ENCODE assay signal across 11 cellular contexts in genomic region chr14:91058017-91058675, GRCh38. TPM values are rescaled to one million over a fixed set of nuclear protein-coding genes. Genes with fewer than 3 reads are reported as not detected.
DNase-seq lines count a peak whose midpoint lies in the region; ATAC-seq and TF ChIP-seq lines count a peak whose summit lies in the region.
"Had no signal": no experiment of that assay in that cellular context is flagged by ENCODE, and none has a peak within 500 bp of the region (broad histone marks: within the 10 kb centered on the region; RNA-seq: fewer than 3 reads in every experiment).

No MANE protein-coding gene starts in this region.

- H3K27ac Mint-ChIP-seq in activated CD8-positive, alpha-beta T cell treated with anti-CD3 and anti-CD28 coated beads, Interleukin-2, amount 10 ng/mL, durations not matched to agents 7 days and 5 days: no peak overlapping the region

- TF ChIP-seq POLR2A in HCT116 (IDR thresholded peaks at IDR 0.05; ENCODE audit: borderline replicate concordance, extremely low read depth, insufficient read depth, insufficient read length): no peak

- H2AFZ ChIP-seq in HCT116 (ENCODE audit: low read depth, low read length, poor library complexity, severe bottlenecking): no peak overlapping the region

- H3K27me3 Mint-ChIP-seq in activated CD8-positive, alpha-beta T cell treated with anti-CD3 and anti-CD28 coated beads, Interleukin-2, amount 10 ng/mL, durations not matched to agents 7 days and 5 days (ENCODE audit: low read depth): no peaks in the 10 kb centered on the region

- H3K4me1 Mint-ChIP-seq in activated CD8-positive, alpha-beta T cell treated with anti-CD3 and anti-CD28 coated beads, Interleukin-2, amount 10 ng/mL, durations not matched to agents 7 days and 5 days (ENCODE audit: low read depth): peaks cover 59% of the 10 kb centered on the region

- intact Hi-C loops in HCT116 (cut with micrococcal nuclease): no loop called here

- no peaks in the 10 kb centered on the region for H4K20me1 ChIP-seq in HCT116 (ENCODE audit: insufficient read depth)

- RAD21 ChIA-PET in HCT116 (lab: Charles Lee; ENCODE audit: low non-redundant PET in 1 of 2, low total read pairs in 2 of 2, uncharacterized antibody in 2 of 2, unreplicated experiment in 2 of 2): no interaction called here

- TF ChIP-seq RAD21 in HCT116 (IDR thresholded peaks at IDR 0.05; ENCODE audit: low read depth): no peak

- H3K36me3 Mint-ChIP-seq in activated CD8-positive, alpha-beta T cell treated with anti-CD3 and anti-CD28 coated beads, Interleukin-2, amount 10 ng/mL, durations not matched to agents 7 days and 5 days (ENCODE audit: low read depth): peaks cover 48% of the 10 kb centered on the region

- H3K9me3 ChIP-seq in HCT116 (ENCODE audit: control insufficient read depth in 1 of 2, insufficient read depth in 1 of 2, low read depth in 1 of 2, low read length in 2 of 2): no peaks in the 10 kb centered on the region

- H3K4me3 Mint-ChIP-seq in activated CD8-positive, alpha-beta T cell treated with anti-CD3 and anti-CD28 coated beads, Interleukin-2, amount 10 ng/mL, durations not matched to agents 7 days and 5 days: peak overlapping the region; percentile 90

- peaks cover 5% of the 10 kb centered on the region for H3K9me3 Mint-ChIP-seq in activated CD8-positive, alpha-beta T cell treated with anti-CD3 and anti-CD28 coated beads, Interleukin-2, amount 10 ng/mL, durations not matched to agents 7 days and 5 days (ENCODE audit: insufficient read depth)

- peaks cover 60% of the 10 kb centered on the region for H3K79me2 ChIP-seq in HCT116 (ENCODE audit: insufficient read depth, low read length)

- H3K27me3 ChIP-seq in HCT116 (ENCODE audit: insufficient read depth, low read length): no peaks in the 10 kb centered on the region

- H3K9me2 ChIP-seq in HCT116 (ENCODE audit: insufficient read depth): no peaks in the 10 kb centered on the region

- POLR2A ChIA-PET in HCT116 (lab: Charles Lee): no interaction called here
- POLR2A ChIA-PET in activated CD8-positive, alpha-beta T cell treated with anti-CD3 and anti-CD28 coated beads, Interleukin-2, amount 10 ng/mL, durations not matched to agents 7 days and 5 days (lab: Charles Lee): interaction anchor here (0.7 to 11.0 kb wide), 6 partner anchors 8 to 214 kb away, joined by 3 to 203 read pairs (median 4); partner anchors contain the start of gene DGLUCY

- H3K4me2 ChIP-seq in HCT116 (ENCODE audit: low read length): peak overlapping the region; percentile 83

- BruUV-seq in HCT116 (replicated peaks; lab: Mats Ljungman, UMichigan): TSS peak; percentile 27

- H3K27ac ChIP-seq in HCT116 (ENCODE audit: low read depth, low read length): peak overlapping the region; percentile 16; the same call in 1 of the 2 replicates
- no peak overlapping the region for H3K27ac ChIP-seq in coronary artery
- H3K27ac ChIP-seq: SK-N-MC had no signal

- peaks cover 20 to 46% of the 10 kb centered on the region in 2 experiments for H3K4me1 ChIP-seq in HCT116 (ENCODE audit: control insufficient read depth in 1 of 2, insufficient read depth in 2 of 2, low read length in 2 of 2)

- TF ChIP-seq CTCF in HCT116 (IDR thresholded peaks at IDR 0.05 in 2 of 3, conservative IDR thresholded peaks at IDR 0.05 in 1 of 3; ENCODE audit: borderline replicate concordance in 1 of 3, insufficient read depth in 1 of 3, low read depth in 2 of 3, low read length in 2 of 3): no peak
- no peak for TF ChIP-seq CTCF in coronary artery (IDR thresholded peaks at IDR 0.05)

- peak overlapping the region; percentile 80 to 84 for H3K4me3 ChIP-seq in HCT116 (replicated peaks in 1 of 2; ENCODE audit: low read depth in 1 of 2, low read length in 2 of 2)
- H3K4me3 ChIP-seq in coronary artery: no peak overlapping the region
- H3K4me3 ChIP-seq: SK-N-MC had no signal

- CTCF ChIA-PET in HCT116 (lab: Charles Lee): interaction anchor here (1.5 kb wide), 1 partner anchor 17 kb away, joined by 4 read pairs; no protein-coding TSS in a partner anchor
- CTCF ChIA-PET in activated CD8-positive, alpha-beta T cell treated with anti-CD3 and anti-CD28 coated beads, Interleukin-2, amount 10 ng/mL, durations not matched to agents 7 days and 5 days (lab: Charles Lee): interaction anchor here (1.0 to 7.1 kb wide), 9 partner anchors 17 to 156 kb away, joined by 3 to 108 read pairs (median 5); partner anchors contain the start of gene DGLUCY

- H3K9ac ChIP-seq in HCT116 (ENCODE audit: low read length): peak overlapping the region; percentile 77; the same call in 1 of the 2 replicates

- no peak for ATAC-seq in HCT116
- ATAC-seq in activated CD8-positive, alpha-beta T cell treated with anti-CD3 and anti-CD28 coated beads, Interleukin-2, amount 10 ng/mL, durations not matched to agents 7 days and 5 days: no peak
- no peak for ATAC-seq in HG03135 (IDR thresholded peaks at IDR 0.05; ENCODE audit: unreplicated experiment)

- H3K36me3 ChIP-seq in HCT116 (ENCODE audit: control insufficient read depth in 1 of 2, insufficient read depth in 2 of 2, low read length in 2 of 2): no peaks in the 10 kb centered on the region

- DNase-seq in A172 (ENCODE audit: low spot score) (peak; percentile 83), HCT116 (ENCODE audit: low read depth, low spot score) (no peak), inferior parietal cortex (ENCODE audit: extremely low spot score) (peak; percentile 39), coronary artery (ENCODE audit: low spot score) (no peak), COR-L47 (lab: John Stamatoyannopoulos, UW) (no peak)
- no peak for DNase-seq in activated CD8-positive, alpha-beta T cell treated with anti-CD3 and anti-CD28 coated beads, Interleukin-2, amount 10 ng/mL, durations not matched to agents 7 days and 5 days
- DNase-seq in activated effector memory CD4-positive, alpha-beta T cell treated with Interleukin-2 at 50 U/mL for 16 hours: no peak
- DNase-seq: activated naive CD4-positive, alpha-beta T cell treated with Interleukin-2 at 50 U/mL for 16 hours; NCI-H1092 treated with DMSO at 0.1 percent for 48 hours had no signal

TF ChIP-seq in HCT116, 20 proteins besides CTCF, POLR2A, EP300 and RAD21:
- TF ChIP-seq EZH2 (IDR thresholded peaks at IDR 0.05) (no peak), SRF (IDR thresholded peaks at IDR 0.05; ENCODE audit: low read depth) (no peak), ELF1 (IDR thresholded peaks at IDR 0.05; ENCODE audit: borderline replicate concordance, low read depth) (no peak), ZFX (IDR thresholded peaks at IDR 0.05) (no peak), EGR1 (IDR thresholded peaks at IDR 0.05; ENCODE audit: low read depth) (no peak), ATF3 (IDR thresholded peaks at IDR 0.05) (no peak), CEBPB (IDR thresholded peaks at IDR 0.05; ENCODE audit: low read depth) (no peak), POLR2AphosphoS5 (IDR thresholded peaks at IDR 0.05; ENCODE audit: low read depth, low read length) (no peak; the same call in 1 of the 2 replicates)

RNA-seq across cellular contexts. Expression of gene RPS6KA5, which starts 2.3 kb away (rescaled TPM):
- 5.8 and 8.8 TPM in 2 replicates for total RNA-seq in A172 (2014; rRNA removed; shearing (Covaris generic))
- 24.2 TPM for total RNA-seq in HCT116 (2021; ENCODE audit: unreplicated experiment)
- 5.4 and 7.3 TPM in 2 replicates for polyA plus RNA-seq in HCT116 (2012)
- total RNA-seq in activated CD8-positive, alpha-beta T cell treated with anti-CD3 and anti-CD28 coated beads, Interleukin-2, amount 10 ng/mL, durations not matched to agents 7 days and 5 days: 10 to 100 TPM; 50.8 to 53.1 TPM

RNA-seq across cellular contexts. Expression of gene DGLUCY, which starts 55.7 kb away (rescaled TPM):
- total RNA-seq in A172 (2014; rRNA removed; shearing (Covaris generic)): 28.7 and 31.7 TPM in 2 replicates
- 67.0 TPM for total RNA-seq in HCT116 (2021; ENCODE audit: unreplicated experiment)
- 42.9 and 44.8 TPM in 2 replicates for polyA plus RNA-seq in HCT116 (2012)
- total RNA-seq in activated CD8-positive, alpha-beta T cell treated with anti-CD3 and anti-CD28 coated beads, Interleukin-2, amount 10 ng/mL, durations not matched to agents 7 days and 5 days: 100 to 1,000 TPM; 111 to 119 TPM

Comparison
In these comparisons a context has a peak if more than half of its experiments do, and no peak if none do; other contexts are left out.
1. DNase-seq: peak in A172 (single experiment) and inferior parietal cortex (single experiment); none in HCT116 (single experiment), activated CD8-positive, alpha-beta T cell treated with anti-CD3 and anti-CD28 coated beads, Interleukin-2, amount 10 ng/mL, durations not matched to agents 7 days and 5 days (single experiment), coronary artery (single experiment), COR-L47 (single experiment) and activated effector memory CD4-positive, alpha-beta T cell treated with Interleukin-2 at 50 U/mL for 16 hours (single experiment).